In genomic region chr18:60676807-60677206, GRCh38 we compare ENCODE assay signal across 1 cellular context.
TF ChIP-seq lines count a peak whose summit lies in the region.

No MANE protein-coding gene starts in this region.

TF ChIP-seq in WTC11, 78 proteins besides CTCF, POLR2A, EP300 and RAD21 (continued from another document):
- TF ChIP-seq, protein P1, sequence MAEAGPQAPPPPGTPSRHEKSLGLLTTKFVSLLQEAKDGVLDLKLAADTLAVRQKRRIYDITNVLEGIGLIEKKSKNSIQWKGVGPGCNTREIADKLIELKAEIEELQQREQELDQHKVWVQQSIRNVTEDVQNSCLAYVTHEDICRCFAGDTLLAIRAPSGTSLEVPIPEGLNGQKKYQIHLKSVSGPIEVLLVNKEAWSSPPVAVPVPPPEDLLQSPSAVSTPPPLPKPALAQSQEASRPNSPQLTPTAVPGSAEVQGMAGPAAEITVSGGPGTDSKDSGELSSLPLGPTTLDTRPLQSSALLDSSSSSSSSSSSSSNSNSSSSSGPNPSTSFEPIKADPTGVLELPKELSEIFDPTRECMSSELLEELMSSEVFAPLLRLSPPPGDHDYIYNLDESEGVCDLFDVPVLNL (CRISPR knock-in tag; IDR thresholded peaks at IDR 0.05; ENCODE audit: borderline replicate concordance, low read depth): no peak
- TF ChIP-seq ARID4B (CRISPR knock-in tag; IDR thresholded peaks at IDR 0.05; ENCODE audit: borderline replicate concordance) (no peak), RORB (CRISPR knock-in tag; IDR thresholded peaks at IDR 0.05) (no peak)
